ENCODE assay signal across 1 cellular context in the genomic region with DNA sequence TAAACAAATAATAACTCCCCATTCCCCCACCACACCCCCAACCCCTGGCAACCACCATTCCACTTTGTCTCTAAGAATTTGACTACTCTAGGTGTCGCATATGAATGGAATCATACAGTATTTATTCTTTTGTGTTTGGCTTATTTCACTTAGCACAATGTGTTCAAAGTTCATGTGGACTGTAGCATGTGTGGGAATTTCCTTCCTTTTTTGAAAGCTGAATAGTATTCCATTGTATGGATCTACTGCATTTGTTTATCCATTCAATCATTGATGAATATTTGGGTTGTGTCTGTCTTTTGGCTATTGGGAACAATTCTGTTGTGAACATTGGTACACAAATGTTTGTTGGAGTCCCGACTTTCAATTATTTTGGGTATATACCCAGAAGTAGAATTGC.
TF ChIP-seq lines count a peak whose summit lies in the region.

No MANE protein-coding gene starts in this region.

TF ChIP-seq in HepG2, 621 proteins besides CTCF, POLR2A, EP300 and RAD21 (continued from another document and continues in another):
- TF ChIP-seq ZBTB40 (IDR thresholded peaks at IDR 0.05) (no peak), ZBTB40 (CRISPR knock-in tag; IDR thresholded peaks at IDR 0.05) (no peak), ZFP91 (CRISPR knock-in tag; IDR thresholded peaks at IDR 0.05; ENCODE audit: borderline replicate concordance) (no peak), HNRNPLL (IDR thresholded peaks at IDR 0.05; ENCODE audit: low read depth, low read length, poor library complexity, severe bottlenecking) (no peak), ZNF691 (CRISPR knock-in tag; IDR thresholded peaks at IDR 0.05; ENCODE audit: borderline replicate concordance, low read depth) (no peak), KDM5B (CRISPR knock-in tag; IDR thresholded peaks at IDR 0.05; ENCODE audit: borderline replicate concordance) (no peak), ZNF737 (CRISPR knock-in tag; IDR thresholded peaks at IDR 0.05; ENCODE audit: borderline replicate concordance) (no peak), ZNF598 (CRISPR knock-in tag; IDR thresholded peaks at IDR 0.05; ENCODE audit: borderline replicate concordance) (no peak), ZNF629 (CRISPR knock-in tag; conservative IDR thresholded peaks at IDR 0.05) (no peak), KDM2A (CRISPR knock-in tag; IDR thresholded peaks at IDR 0.05; ENCODE audit: borderline replicate concordance, low read depth) (no peak), HDAC2 (CRISPR knock-in tag; IDR thresholded peaks at IDR 0.05) (peak; percentile 45; the same call in 1 of the 2 replicates), ZSCAN31 (CRISPR knock-in tag; IDR thresholded peaks at IDR 0.05; ENCODE audit: low read depth) (no peak), ZNF644 (CRISPR knock-in tag; IDR thresholded peaks at IDR 0.05; ENCODE audit: low read depth) (0 out of 2 replicates have a peak, but pooled peaks have one; percentile 41), PRDM10 (CRISPR knock-in tag; IDR thresholded peaks at IDR 0.05; ENCODE audit: low read depth) (no peak), YY1 (IDR thresholded peaks at IDR 0.05; ENCODE audit: insufficient read depth, insufficient replicate concordance, low read depth, low read length) (no peak), ZNF282 (IDR thresholded peaks at IDR 0.05; ENCODE audit: partially characterized antibody) (no peak), ZSCAN29 (CRISPR knock-in tag; conservative IDR thresholded peaks at IDR 0.05) (no peak), ZNF570 (CRISPR knock-in tag; IDR thresholded peaks at IDR 0.05; ENCODE audit: borderline replicate concordance) (no peak), PRPF4 (IDR thresholded peaks at IDR 0.05; ENCODE audit: low read depth, low read length, poor library complexity, severe bottlenecking) (no peak), SMYD3 (CRISPR knock-in tag; IDR thresholded peaks at IDR 0.05) (no peak), ATF2 (CRISPR knock-in tag; IDR thresholded peaks at IDR 0.05) (no peak), ZNF792 (CRISPR knock-in tag; IDR thresholded peaks at IDR 0.05) (no peak), ZBTB42 (CRISPR knock-in tag; IDR thresholded peaks at IDR 0.05) (no peak), EHMT2 (IDR thresholded peaks at IDR 0.05; ENCODE audit: borderline replicate concordance, low read depth, low read length) (no peak; the same call in 1 of the 2 replicates), CBX1 (IDR thresholded peaks at IDR 0.05; ENCODE audit: low read depth) (no peak), FOXA3 (CRISPR knock-in tag; IDR thresholded peaks at IDR 0.05) (peak; percentile 67), PRMT3 (CRISPR knock-in tag; IDR thresholded peaks at IDR 0.05; ENCODE audit: borderline replicate concordance, low read depth) (no peak)
- TF ChIP-seq, protein P1, sequence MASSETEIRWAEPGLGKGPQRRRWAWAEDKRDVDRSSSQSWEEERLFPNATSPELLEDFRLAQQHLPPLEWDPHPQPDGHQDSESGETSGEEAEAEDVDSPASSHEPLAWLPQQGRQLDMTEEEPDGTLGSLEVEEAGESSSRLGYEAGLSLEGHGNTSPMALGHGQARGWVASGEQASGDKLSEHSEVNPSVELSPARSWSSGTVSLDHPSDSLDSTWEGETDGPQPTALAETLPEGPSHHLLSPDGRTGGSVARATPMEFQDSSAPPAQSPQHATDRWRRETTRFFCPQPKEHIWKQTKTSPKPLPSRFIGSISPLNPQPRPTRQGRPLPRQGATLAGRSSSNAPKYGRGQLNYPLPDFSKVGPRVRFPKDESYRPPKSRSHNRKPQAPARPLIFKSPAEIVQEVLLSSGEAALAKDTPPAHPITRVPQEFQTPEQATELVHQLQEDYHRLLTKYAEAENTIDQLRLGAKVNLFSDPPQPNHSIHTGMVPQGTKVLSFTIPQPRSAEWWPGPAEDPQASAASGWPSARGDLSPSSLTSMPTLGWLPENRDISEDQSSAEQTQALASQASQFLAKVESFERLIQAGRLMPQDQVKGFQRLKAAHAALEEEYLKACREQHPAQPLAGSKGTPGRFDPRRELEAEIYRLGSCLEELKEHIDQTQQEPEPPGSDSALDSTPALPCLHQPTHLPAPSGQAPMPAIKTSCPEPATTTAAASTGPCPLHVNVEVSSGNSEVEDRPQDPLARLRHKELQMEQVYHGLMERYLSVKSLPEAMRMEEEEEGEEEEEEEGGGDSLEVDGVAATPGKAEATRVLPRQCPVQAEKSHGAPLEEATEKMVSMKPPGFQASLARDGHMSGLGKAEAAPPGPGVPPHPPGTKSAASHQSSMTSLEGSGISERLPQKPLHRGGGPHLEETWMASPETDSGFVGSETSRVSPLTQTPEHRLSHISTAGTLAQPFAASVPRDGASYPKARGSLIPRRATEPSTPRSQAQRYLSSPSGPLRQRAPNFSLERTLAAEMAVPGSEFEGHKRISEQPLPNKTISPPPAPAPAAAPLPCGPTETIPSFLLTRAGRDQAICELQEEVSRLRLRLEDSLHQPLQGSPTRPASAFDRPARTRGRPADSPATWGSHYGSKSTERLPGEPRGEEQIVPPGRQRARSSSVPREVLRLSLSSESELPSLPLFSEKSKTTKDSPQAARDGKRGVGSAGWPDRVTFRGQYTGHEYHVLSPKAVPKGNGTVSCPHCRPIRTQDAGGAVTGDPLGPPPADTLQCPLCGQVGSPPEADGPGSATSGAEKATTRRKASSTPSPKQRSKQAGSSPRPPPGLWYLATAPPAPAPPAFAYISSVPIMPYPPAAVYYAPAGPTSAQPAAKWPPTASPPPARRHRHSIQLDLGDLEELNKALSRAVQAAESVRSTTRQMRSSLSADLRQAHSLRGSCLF (CRISPR knock-in tag; IDR thresholded peaks at IDR 0.05; ENCODE audit: borderline replicate concordance): no peak
- TF ChIP-seq, protein P2, sequence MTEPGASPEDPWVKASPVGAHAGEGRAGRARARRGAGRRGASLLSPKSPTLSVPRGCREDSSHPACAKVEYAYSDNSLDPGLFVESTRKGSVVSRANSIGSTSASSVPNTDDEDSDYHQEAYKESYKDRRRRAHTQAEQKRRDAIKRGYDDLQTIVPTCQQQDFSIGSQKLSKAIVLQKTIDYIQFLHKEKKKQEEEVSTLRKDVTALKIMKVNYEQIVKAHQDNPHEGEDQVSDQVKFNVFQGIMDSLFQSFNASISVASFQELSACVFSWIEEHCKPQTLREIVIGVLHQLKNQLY (CRISPR knock-in tag; IDR thresholded peaks at IDR 0.05): 0 out of 2 replicates have a peak, but pooled peaks have one; percentile 37
- TF ChIP-seq, protein P3, sequence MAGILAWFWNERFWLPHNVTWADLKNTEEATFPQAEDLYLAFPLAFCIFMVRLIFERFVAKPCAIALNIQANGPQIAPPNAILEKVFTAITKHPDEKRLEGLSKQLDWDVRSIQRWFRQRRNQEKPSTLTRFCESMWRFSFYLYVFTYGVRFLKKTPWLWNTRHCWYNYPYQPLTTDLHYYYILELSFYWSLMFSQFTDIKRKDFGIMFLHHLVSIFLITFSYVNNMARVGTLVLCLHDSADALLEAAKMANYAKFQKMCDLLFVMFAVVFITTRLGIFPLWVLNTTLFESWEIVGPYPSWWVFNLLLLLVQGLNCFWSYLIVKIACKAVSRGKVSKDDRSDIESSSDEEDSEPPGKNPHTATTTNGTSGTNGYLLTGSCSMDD (CRISPR knock-in tag; IDR thresholded peaks at IDR 0.05): no peak
